In genomic region chr12:70365398-70365647, GRCh38 we compare ENCODE assay signal across 8 cellular contexts. TPM values are rescaled to one million over a fixed set of nuclear protein-coding genes. Genes with fewer than 3 reads are reported as not detected.
A peak's percentile ranks its signal among the peaks of the same experiment; 100 is the strongest.
DNase-seq lines count a peak whose midpoint lies in the region; ATAC-seq and TF ChIP-seq lines count a peak whose summit lies in the region.

No MANE protein-coding gene starts in this region.

- intact Hi-C loops in colonic mucosa (cut with DNase I), result loop anchor here (10.0 kb wide), 1 partner anchor 209 kb away; no protein-coding TSS in a partner anchor

- H3K4me3 ChIP-seq in AG10803 (ENCODE audit: low read length) (peak overlapping the region; percentile 60), colonic mucosa (peak overlapping the region; percentile 65)

- no peaks in the 10 kb centered on the region for H3K36me3 Mint-ChIP-seq in IgD-negative memory B cell
- H3K36me3 Mint-ChIP-seq in natural killer cell treated with Interleukin-12 subunit alpha and Interleukin-12 subunit beta and Interleukin-15 and Interleukin-18, amount 100 ng/mL, for 72 hours, result no peaks in the 10 kb centered on the region

- TF ChIP-seq CTCF in AG10803 (conservative IDR thresholded peaks at IDR 0.05; ENCODE audit: low read length) (no peak), colonic mucosa (IDR thresholded peaks at IDR 0.05) (no peak)

- H3K4me1 ChIP-seq in colonic mucosa, result peaks cover 6% of the 10 kb centered on the region

- H3K9me3 ChIP-seq in colonic mucosa, result no peaks in the 10 kb centered on the region

- peaks cover 11 to 20% (median 19%) of the 10 kb centered on the region in 3 donors for H3K4me1 Mint-ChIP-seq in IgD-negative memory B cell
- peaks cover 3 to 14% of the 10 kb centered on the region in 2 donors for H3K4me1 Mint-ChIP-seq in natural killer cell treated with Interleukin-12 subunit alpha and Interleukin-12 subunit beta and Interleukin-15 and Interleukin-18, amount 100 ng/mL, for 72 hours (ENCODE audit: low read depth in 2 of 2)

- peaks cover 11% of the 10 kb centered on the region for H3K27me3 ChIP-seq in colonic mucosa

- H3K27me3 Mint-ChIP-seq in IgD-negative memory B cell, result peaks cover 16% of the 10 kb centered on the region
- H3K27me3 Mint-ChIP-seq in natural killer cell treated with Interleukin-12 subunit alpha and Interleukin-12 subunit beta and Interleukin-15 and Interleukin-18, amount 100 ng/mL, for 72 hours, result peaks cover 8 to 28% of the 10 kb centered on the region in 2 donors

- H3K27ac ChIP-seq in colonic mucosa, result no peak overlapping the region

- H3K9me3 Mint-ChIP-seq in IgD-negative memory B cell, result no peaks in the 10 kb centered on the region
- H3K9me3 Mint-ChIP-seq in natural killer cell treated with Interleukin-12 subunit alpha and Interleukin-12 subunit beta and Interleukin-15 and Interleukin-18, amount 100 ng/mL, for 72 hours, result no peaks in the 10 kb centered on the region

- ATAC-seq in natural killer cell treated with Interleukin-12 subunit alpha and Interleukin-12 subunit beta and Interleukin-15 and Interleukin-18, amount 100 ng/mL, for 72 hours, result no peak
- no peak for ATAC-seq in HG03175 (IDR thresholded peaks at IDR 0.05; ENCODE audit: unreplicated experiment)

- H3K9ac ChIP-seq in colonic mucosa (ENCODE audit: low read depth in 2 of 2, low read length in 2 of 2), result peak overlapping the region; percentile 13 to 55

- peak overlapping the region in 2 of 3 donors; percentile 30 to 90 for H3K27ac Mint-ChIP-seq in IgD-negative memory B cell
- H3K27ac Mint-ChIP-seq in natural killer cell treated with Interleukin-12 subunit alpha and Interleukin-12 subunit beta and Interleukin-15 and Interleukin-18, amount 100 ng/mL, for 72 hours, result no peak overlapping the region

- H3K36me3 ChIP-seq in colonic mucosa, result no peaks in the 10 kb centered on the region

- peak overlapping the region; percentile 75 to 98 (median 78) for H3K4me3 Mint-ChIP-seq in IgD-negative memory B cell
- peak overlapping the region; percentile 48 for H3K4me3 Mint-ChIP-seq in natural killer cell treated with Interleukin-12 subunit alpha and Interleukin-12 subunit beta and Interleukin-15 and Interleukin-18, amount 100 ng/mL, for 72 hours

- no peak for DNase-seq in AG10803 (ENCODE audit: low read depth)
- DNase-seq in colonic mucosa, result no peak
- DNase-seq in natural killer cell treated with Interleukin-12 subunit alpha and Interleukin-12 subunit beta and Interleukin-15 and Interleukin-18, amount 100 ng/mL, for 72 hours (ENCODE audit: low spot score), result no peak
- DNase-seq in AG20443 (ENCODE audit: low spot score), result no peak
- DNase-seq in CD1c-positive myeloid dendritic cell (ENCODE audit: extremely low spot score), result no peak
- no peak for DNase-seq in COLO668 (lab: John Stamatoyannopoulos, UW; ENCODE audit: unreplicated experiment)

RNA-seq across cellular contexts. Expression of gene KCNMB4, which starts 0.8 kb away (rescaled TPM):
- 0.19 TPM for polyA plus RNA-seq in IgD-negative memory B cell
- total RNA-seq in colonic mucosa, result 1 to 10 TPM in 1 of 2 donors, under 1 TPM in 1; 0.35 to 1.3 TPM
- total RNA-seq in natural killer cell treated with Interleukin-12 subunit alpha and Interleukin-12 subunit beta and Interleukin-15 and Interleukin-18, amount 100 ng/mL, for 72 hours, result under 1 TPM in 1 of 2 donors, not detected in 1; 0.26 TPM

Comparison
In these comparisons a context has a peak if more than half of its experiments do, and no peak if none do; other contexts are left out.
1. H3K27ac Mint-ChIP-seq: peak in IgD-negative memory B cell (2 of 3); none in natural killer cell treated with Interleukin-12 subunit alpha and Interleukin-12 subunit beta and Interleukin-15 and Interleukin-18, amount 100 ng/mL, for 72 hours (0 of 2).